Comparison of ENCODE assay signal across 10 cellular contexts in the genomic region with DNA sequence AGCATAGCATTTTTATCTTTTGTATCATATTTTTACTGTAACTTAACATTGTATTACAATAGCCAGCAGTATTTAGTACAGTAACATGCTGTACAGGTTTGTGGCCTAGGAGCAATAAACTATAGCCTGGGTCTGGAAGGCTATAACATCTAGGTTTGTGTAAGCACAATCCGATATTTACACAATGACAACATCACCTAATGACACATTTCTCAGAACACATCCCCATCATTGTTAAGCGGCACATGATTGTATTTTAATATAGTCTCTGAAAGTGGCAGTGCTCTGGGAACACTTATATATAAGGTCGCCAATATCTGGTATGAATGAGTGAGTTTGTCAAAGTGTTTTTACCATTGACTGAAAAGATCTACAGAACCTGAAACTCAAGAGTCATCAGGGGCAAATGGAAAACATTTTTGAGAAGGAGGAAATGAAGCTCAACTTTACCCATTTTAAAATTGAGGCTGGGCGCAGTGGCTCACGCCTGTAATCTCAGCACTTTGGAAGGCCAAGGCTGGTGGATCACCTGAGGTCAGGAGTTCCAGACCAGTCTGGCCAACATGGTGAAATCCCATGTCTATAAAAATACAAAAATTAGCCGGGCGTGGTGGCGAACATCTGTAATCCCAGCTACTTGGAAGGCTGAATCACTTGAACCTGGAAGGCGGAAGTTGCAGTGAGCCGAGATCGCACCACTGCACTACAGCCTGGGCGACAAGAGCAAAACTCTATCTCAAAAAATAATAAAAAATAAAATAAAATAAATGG. TPM values are rescaled to one million over a fixed set of nuclear protein-coding genes. Genes with fewer than 3 reads are reported as not detected.
A peak's percentile ranks its signal among the peaks of the same experiment; 100 is the strongest.
DNase-seq lines count a peak whose midpoint lies in the region; ATAC-seq and TF ChIP-seq lines count a peak whose summit lies in the region.
"Had no signal": no experiment of that assay in that cellular context is flagged by ENCODE, and none has a peak within 500 bp of the region (broad histone marks: within the 10 kb centered on the region; RNA-seq: fewer than 3 reads in every experiment).

No MANE protein-coding gene starts in this region.

- peaks cover 19% of the 10 kb centered on the region for H3K4me1 Mint-ChIP-seq in progenitor cell of endocrine pancreas (ENCODE audit: low read depth)

- H3K27ac ChIP-seq in SK-N-MC (peak overlapping the region; percentile 39; the same call in 1 of the 2 replicates), esophagus squamous epithelium (peak overlapping the region; percentile 71 to 90 (median 86))

- no peak overlapping the region for H3K9ac ChIP-seq in SK-N-MC (ENCODE audit: insufficient read length)

- H3K4me1 ChIP-seq in esophagus squamous epithelium = peaks cover 30 to 77% (median 44%) of the 10 kb centered on the region in 3 donors

- peaks cover 4% of the 10 kb centered on the region for H3K9me3 Mint-ChIP-seq in progenitor cell of endocrine pancreas (ENCODE audit: low read depth)

- ATAC-seq in GM21619 (IDR thresholded peaks at IDR 0.05; ENCODE audit: unreplicated experiment) = peak; percentile 21

- H3K36me3 Mint-ChIP-seq in progenitor cell of endocrine pancreas (ENCODE audit: insufficient read depth) = no peaks in the 10 kb centered on the region

- whole genome bisulfite sequencing in esophagus squamous epithelium, 2 donors = 25 to 39% methylated on average over 12 of the region's 12 CpGs

- no peak overlapping the region for H3K27ac Mint-ChIP-seq in progenitor cell of endocrine pancreas

- no peak for DNase-seq in SK-N-MC (ENCODE audit: low read depth, low spot score)
- no peak for DNase-seq in esophagus squamous epithelium (lab: John Stamatoyannopoulos, UW)
- peak; percentile 26 for DNase-seq in stimulated activated CD4-positive, alpha-beta T cell treated with anti-CD3 and anti-CD28 coated beads, Interleukin-1b, Interleukin-23, amount 100 ng/mL, for 48 hours
- no peak for DNase-seq in posterior vena cava (ENCODE audit: low spot score)
- DNase-seq in activated gamma-delta T cell (lab: John Stamatoyannopoulos, UW) = no peak
- DNase-seq in NCI-H1092 treated with DMSO at 0.1 percent for 48 hours (lab: John Stamatoyannopoulos, UW) = no peak
- no peak for DNase-seq in progenitor cell of endocrine pancreas (ENCODE audit: low spot score, unreplicated experiment)
- DNase-seq: cerebellar nuclear complex, NCI-H345 had no signal

- no peak for TF ChIP-seq CTCF in esophagus squamous epithelium (IDR thresholded peaks at IDR 0.05)
- TF ChIP-seq CTCF in progenitor cell of endocrine pancreas (IDR thresholded peaks at IDR 0.05; ENCODE audit: unreplicated experiment) = no peak

- TF ChIP-seq POLR2A in esophagus squamous epithelium (IDR thresholded peaks at IDR 0.05) = no peak

- H3K4me3 ChIP-seq in SK-N-MC (no peak overlapping the region), esophagus squamous epithelium (peak overlapping the region in 2 of 4 donors; percentile 8 to 41)

- H3K27me3 Mint-ChIP-seq in progenitor cell of endocrine pancreas = no peaks in the 10 kb centered on the region

- H3K9me3 ChIP-seq in SK-N-MC (ENCODE audit: low read depth, low read length) (no peaks in the 10 kb centered on the region), esophagus squamous epithelium (no peaks in the 10 kb centered on the region)

- H3K36me3 ChIP-seq in SK-N-MC (ENCODE audit: insufficient read depth, low read length) (no peaks in the 10 kb centered on the region), esophagus squamous epithelium (no peaks in the 10 kb centered on the region)

- intact Hi-C loops in esophagus squamous epithelium (cut with DNase I) (no loop called here), posterior vena cava (cut with DNase I) (no loop called here)

- no peak overlapping the region for H3K4me3 Mint-ChIP-seq in progenitor cell of endocrine pancreas (ENCODE audit: low read depth)

- no peaks in the 10 kb centered on the region for H3K27me3 ChIP-seq in esophagus squamous epithelium

RNA-seq across cellular contexts. Expression of a gene that starts 38.8 kb away (rescaled TPM):
- total RNA-seq in esophagus squamous epithelium (100 to 1,000 TPM in 2 of 4 donors, 10 to 100 TPM in 2; 61.7 to 128 (median 83.8) TPM), posterior vena cava (10 to 100 TPM; 17.3 to 18.7 TPM), progenitor cell of endocrine pancreas (0.36 and 0.72 TPM in 2 replicates)

Comparison
In these comparisons a context has a peak if more than half of its experiments do, and no peak if none do; other contexts are left out.
1. RNA of a gene that starts 38.8 kb away (total RNA-seq): 61.7 to 128 TPM in esophagus squamous epithelium and 17.3 to 18.7 TPM in posterior vena cava; 0.36 to 0.72 TPM in progenitor cell of endocrine pancreas; every median in the first group is over 10 times any median in the second.